1 cellular context compared by ENCODE assay signal in the genomic region with DNA sequence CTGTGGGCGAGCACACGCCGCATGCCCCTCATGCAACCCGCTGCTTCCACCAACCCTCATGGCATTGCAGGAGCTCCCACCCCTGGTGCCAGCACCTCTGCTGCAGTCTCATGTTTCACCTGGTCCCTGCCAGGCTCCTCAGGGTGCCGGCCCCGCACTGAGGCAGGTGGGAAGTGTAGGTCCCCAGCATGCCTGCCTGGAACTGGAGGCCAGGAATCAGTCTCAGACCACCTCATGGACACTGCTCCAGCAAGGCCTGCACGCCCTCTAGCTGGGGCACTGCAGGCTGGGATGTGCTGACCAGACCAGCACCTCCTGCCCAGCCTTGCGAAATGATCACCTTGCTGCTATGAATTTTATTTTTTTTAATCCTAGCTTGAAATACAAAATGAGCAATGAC.
TF ChIP-seq lines count a peak whose summit lies in the region.

No MANE protein-coding gene starts in this region.

TF ChIP-seq in GM23338, 12 proteins besides CTCF, POLR2A, EP300 and RAD21 (continued from another document):
- TF ChIP-seq, protein P1, sequence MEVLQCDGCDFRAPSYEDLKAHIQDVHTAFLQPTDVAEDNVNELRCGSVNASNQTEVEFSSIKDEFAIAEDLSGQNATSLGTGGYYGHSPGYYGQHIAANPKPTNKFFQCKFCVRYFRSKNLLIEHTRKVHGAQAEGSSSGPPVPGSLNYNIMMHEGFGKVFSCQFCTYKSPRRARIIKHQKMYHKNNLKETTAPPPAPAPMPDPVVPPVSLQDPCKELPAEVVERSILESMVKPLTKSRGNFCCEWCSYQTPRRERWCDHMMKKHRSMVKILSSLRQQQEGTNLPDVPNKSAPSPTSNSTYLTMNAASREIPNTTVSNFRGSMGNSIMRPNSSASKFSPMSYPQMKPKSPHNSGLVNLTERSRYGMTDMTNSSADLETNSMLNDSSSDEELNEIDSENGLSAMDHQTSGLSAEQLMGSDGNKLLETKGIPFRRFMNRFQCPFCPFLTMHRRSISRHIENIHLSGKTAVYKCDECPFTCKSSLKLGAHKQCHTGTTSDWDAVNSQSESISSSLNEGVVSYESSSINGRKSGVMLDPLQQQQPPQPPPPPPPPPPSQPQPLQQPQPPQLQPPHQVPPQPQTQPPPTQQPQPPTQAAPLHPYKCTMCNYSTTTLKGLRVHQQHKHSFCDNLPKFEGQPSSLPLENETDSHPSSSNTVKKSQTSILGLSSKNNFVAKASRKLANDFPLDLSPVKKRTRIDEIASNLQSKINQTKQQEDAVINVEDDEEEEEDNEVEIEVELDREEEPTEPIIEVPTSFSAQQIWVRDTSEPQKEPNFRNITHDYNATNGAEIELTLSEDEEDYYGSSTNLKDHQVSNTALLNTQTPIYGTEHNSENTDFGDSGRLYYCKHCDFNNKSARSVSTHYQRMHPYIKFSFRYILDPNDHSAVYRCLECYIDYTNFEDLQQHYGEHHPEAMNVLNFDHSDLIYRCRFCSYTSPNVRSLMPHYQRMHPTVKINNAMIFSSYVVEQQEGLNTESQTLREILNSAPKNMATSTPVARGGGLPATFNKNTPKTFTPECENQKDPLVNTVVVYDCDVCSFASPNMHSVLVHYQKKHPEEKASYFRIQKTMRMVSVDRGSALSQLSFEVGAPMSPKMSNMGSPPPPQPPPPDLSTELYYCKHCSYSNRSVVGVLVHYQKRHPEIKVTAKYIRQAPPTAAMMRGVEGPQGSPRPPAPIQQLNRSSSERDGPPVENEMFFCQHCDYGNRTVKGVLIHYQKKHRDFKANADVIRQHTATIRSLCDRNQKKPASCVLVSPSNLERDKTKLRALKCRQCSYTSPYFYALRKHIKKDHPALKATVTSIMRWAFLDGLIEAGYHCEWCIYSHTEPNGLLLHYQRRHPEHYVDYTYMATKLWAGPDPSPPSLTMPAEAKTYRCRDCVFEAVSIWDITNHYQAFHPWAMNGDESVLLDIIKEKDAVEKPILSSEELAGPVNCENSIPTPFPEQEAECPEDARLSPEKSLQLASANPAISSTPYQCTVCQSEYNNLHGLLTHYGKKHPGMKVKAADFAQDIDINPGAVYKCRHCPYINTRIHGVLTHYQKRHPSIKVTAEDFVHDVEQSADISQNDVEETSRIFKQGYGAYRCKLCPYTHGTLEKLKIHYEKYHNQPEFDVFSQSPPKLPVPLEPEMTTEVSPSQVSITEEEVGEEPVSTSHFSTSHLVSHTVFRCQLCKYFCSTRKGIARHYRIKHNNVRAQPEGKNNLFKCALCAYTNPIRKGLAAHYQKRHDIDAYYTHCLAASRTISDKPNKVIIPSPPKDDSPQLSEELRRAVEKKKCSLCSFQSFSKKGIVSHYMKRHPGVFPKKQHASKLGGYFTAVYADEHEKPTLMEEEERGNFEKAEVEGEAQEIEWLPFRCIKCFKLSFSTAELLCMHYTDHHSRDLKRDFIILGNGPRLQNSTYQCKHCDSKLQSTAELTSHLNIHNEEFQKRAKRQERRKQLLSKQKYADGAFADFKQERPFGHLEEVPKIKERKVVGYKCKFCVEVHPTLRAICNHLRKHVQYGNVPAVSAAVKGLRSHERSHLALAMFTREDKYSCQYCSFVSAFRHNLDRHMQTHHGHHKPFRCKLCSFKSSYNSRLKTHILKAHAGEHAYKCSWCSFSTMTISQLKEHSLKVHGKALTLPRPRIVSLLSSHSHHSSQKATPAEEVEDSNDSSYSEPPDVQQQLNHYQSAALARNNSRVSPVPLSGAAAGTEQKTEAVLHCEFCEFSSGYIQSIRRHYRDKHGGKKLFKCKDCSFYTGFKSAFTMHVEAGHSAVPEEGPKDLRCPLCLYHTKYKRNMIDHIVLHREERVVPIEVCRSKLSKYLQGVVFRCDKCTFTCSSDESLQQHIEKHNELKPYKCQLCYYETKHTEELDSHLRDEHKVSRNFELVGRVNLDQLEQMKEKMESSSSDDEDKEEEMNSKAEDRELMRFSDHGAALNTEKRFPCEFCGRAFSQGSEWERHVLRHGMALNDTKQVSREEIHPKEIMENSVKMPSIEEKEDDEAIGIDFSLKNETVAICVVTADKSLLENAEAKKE (CRISPR knock-in tag; IDR thresholded peaks at IDR 0.05), result no peak
- TF ChIP-seq EZH2phosphoT487 (IDR thresholded peaks at IDR 0.05; ENCODE audit: unreplicated experiment), result no peak
- TF ChIP-seq REST (IDR thresholded peaks at IDR 0.05; ENCODE audit: unreplicated experiment), result no peak
- no peak for TF ChIP-seq CREB1 (CRISPR knock-in tag; IDR thresholded peaks at IDR 0.05; ENCODE audit: low read depth)
- TF ChIP-seq NANOG (IDR thresholded peaks at IDR 0.05; ENCODE audit: borderline replicate concordance), result no peak
